ENCODE assay signal across 1 cellular context in the genomic region with DNA sequence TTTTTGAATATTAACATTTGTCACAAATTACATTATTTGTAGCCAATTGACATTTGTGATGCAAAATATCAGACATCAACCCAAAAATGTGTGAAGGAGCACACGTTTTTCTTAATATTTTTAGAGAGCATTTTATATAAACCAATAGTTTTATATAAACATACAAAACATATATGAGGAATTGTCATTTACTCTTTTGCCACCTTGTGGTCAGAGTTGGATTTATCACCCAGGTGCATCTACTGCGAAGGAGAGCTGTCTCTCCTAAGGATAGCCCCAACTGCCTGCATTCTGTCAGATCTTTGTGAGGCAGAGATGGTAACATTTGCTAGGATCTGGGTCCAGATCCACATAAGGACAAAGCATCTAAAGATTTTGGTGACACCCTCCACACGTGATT.
TF ChIP-seq lines count a peak whose summit lies in the region.

No MANE protein-coding gene starts in this region.

TF ChIP-seq in liver, 16 proteins besides CTCF, POLR2A, EP300 and RAD21 (continued from another document):
- TF ChIP-seq, protein P1, sequence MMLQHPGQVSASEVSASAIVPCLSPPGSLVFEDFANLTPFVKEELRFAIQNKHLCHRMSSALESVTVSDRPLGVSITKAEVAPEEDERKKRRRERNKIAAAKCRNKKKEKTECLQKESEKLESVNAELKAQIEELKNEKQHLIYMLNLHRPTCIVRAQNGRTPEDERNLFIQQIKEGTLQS (IDR thresholded peaks at IDR 0.05) = no peak
- no peak for TF ChIP-seq EGR1 (IDR thresholded peaks at IDR 0.05; ENCODE audit: low read depth in 2 of 2)
- no peak for TF ChIP-seq FOXA2 (IDR thresholded peaks at IDR 0.05)
- TF ChIP-seq YY1 (IDR thresholded peaks at IDR 0.05) = no peak
- TF ChIP-seq TAF1 (conservative IDR thresholded peaks at IDR 0.05) = no peak
- no peak for TF ChIP-seq RXRA (IDR thresholded peaks at IDR 0.05)
